ENCODE assay signal across 17 cellular contexts in genomic region chr7:113918946-113919345, GRCh38. TPM values are rescaled to one million over a fixed set of nuclear protein-coding genes. Genes with fewer than 3 reads are reported as not detected.
DNase-seq lines count a peak whose midpoint lies in the region; ATAC-seq, FAIRE-seq and TF ChIP-seq lines count a peak whose summit lies in the region.
"Had no signal": no experiment of that assay in that cellular context is flagged by ENCODE, and none has a peak within 500 bp of the region (broad histone marks: within the 10 kb centered on the region; RNA-seq: fewer than 3 reads in every experiment).

Gene PPP1R3A, minus strand, starts transcription at chr7:113919009. Its CDS starts 13 bp downstream, at chr7:113918996.

- peak; percentile 7 for TF ChIP-seq CTCF in astrocyte of the spinal cord (IDR thresholded peaks at IDR 0.05; ENCODE audit: low read depth, low read length)

- ATAC-seq in GM21526 (IDR thresholded peaks at IDR 0.05; ENCODE audit: low FRiP score, unreplicated experiment) (peak; percentile 61), HG03439 (IDR thresholded peaks at IDR 0.05; ENCODE audit: unreplicated experiment) (no peak), HG03521 (IDR thresholded peaks at IDR 0.05; ENCODE audit: unreplicated experiment) (no peak)

- no peak for FAIRE-seq in frontal cortex (lab: Jason Lieb, UNC)

- DNase-seq in Jurkat, Clone E6-1 (ENCODE audit: low read depth, low spot score): peak; percentile 2
- DNase-seq in astrocyte of the spinal cord (ENCODE audit: low read depth, low spot score): no peak
- peak; percentile 85 for DNase-seq in myocyte (ENCODE audit: low read depth)
- DNase-seq in frontal cortex (ENCODE audit: low spot score in 2 of 2): no peak
- DNase-seq in activated gamma-delta T cell (lab: John Stamatoyannopoulos, UW): no peak
- DNase-seq: activated CD4-positive, alpha-beta memory T cell treated with anti-CD3 and anti-CD28 coated beads, Interleukin-2, amount 10 ng/mL, durations not matched to agents 7 days and 5 days; activated naive CD4-positive, alpha-beta T cell treated with Interleukin-2 at 50 U/mL for 16 hours; GM23248; NCI-H146; NK-92 treated with Interleukin-12 subunit alpha and Interleukin-12 subunit beta, amount 100 ng/mL, for 24 hours had no signal

- in situ Hi-C loops in astrocyte of the spinal cord (cut with HindIII; ENCODE audit: low sequenced_read_pairs): no loop called here

- H3K4me3 ChIP-seq in Jurkat, Clone E6-1 (ENCODE audit: low read length): no peak within 1 kb of the TSS
- H3K4me3 ChIP-seq in astrocyte of the spinal cord (ENCODE audit: low read depth, low read length): no peak within 1 kb of the TSS
- H3K4me3 ChIP-seq: GM23248 had no signal

RNA-seq across cellular contexts. Expression of gene PPP1R3A, which starts in this region (rescaled TPM):
- polyA plus RNA-seq in Jurkat, Clone E6-1 (2012; ENCODE audit: insufficient read depth, insufficient read length): not detected
- 6.9 and 11.6 TPM in 2 replicates for total RNA-seq in myocyte
- 0.13 TPM for polyA plus RNA-seq in myocyte (2012)
- total RNA-seq in frontal cortex: not detected
- total RNA-seq: activated CD4-positive, alpha-beta memory T cell treated with anti-CD3 and anti-CD28 coated beads, Interleukin-2, amount 10 ng/mL, durations not matched to agents 7 days and 5 days; GM23248; mononuclear cell; renal cortical epithelial cell; T-helper 1 cell treated with Interleukin-12 subunit alpha and Interleukin-12 subunit beta and Interleukin-4 antibody, amounts not matched to agents 30 ng/mL and 1 ng/mL, for 36 hours had no signal
- polyA plus RNA-seq: esophagus, GM23248 had no signal

Comparison
In these comparisons a context has a peak if more than half of its experiments do, and no peak if none do; other contexts are left out.
1. DNase-seq: peak in Jurkat, Clone E6-1 (single experiment) and myocyte (single experiment); none in astrocyte of the spinal cord (single experiment), frontal cortex (0 of 2) and activated gamma-delta T cell (single experiment).